ENCODE assay signal across 34 cellular contexts in the genomic region with DNA sequence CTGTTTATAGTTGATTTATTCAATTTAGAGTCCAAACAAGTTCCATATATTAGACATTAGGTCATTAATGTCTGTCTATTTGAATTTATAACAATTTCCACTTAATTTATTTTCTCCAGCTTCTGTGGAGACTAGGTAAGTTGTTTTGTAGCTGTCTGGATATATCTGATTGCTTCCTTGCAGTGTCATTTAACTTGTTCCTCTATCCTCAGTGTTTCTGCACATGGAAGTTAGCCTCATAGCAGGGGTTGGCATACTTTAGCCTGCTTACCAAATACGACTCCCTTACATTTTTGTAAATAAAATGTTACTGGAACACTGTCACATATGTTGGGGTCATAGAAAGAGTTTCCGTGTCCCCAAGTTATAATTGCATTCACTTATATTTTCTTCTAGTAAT.
"Had no signal": no experiment of that assay in that cellular context is flagged by ENCODE, and none has a peak within 500 bp of the region (broad histone marks: within the 10 kb centered on the region; RNA-seq: fewer than 3 reads in every experiment).

No MANE protein-coding gene starts in this region.

- H3K4me3 ChIP-seq: adrenal gland, ascending aorta, body of pancreas, breast epithelium, cardiac muscle cell had no signal

- FAIRE-seq: astrocyte, bronchial epithelial cell had no signal

- H3K36me3 ChIP-seq: adrenal gland, ascending aorta, brain microvascular endothelial cell, breast epithelium, cardiac muscle cell had no signal

- ATAC-seq: activated naive CD4-positive, alpha-beta T cell treated with anti-CD3 and anti-CD28 coated beads, Interleukin-2, amount 50 U/mL, for 72 hours; activated naive CD8-positive, alpha-beta T cell treated with anti-CD3 and anti-CD28 coated beads, Interleukin-2, amount 50 U/mL, for 24 hours; activated T-cell treated with anti-CD3 and anti-CD28 coated beads, Interleukin-2, amount 50 U/mL, for 4 hours; activated T-cell treated with anti-CD3 and anti-CD28 coated beads, Interleukin-2, amount 50 U/mL, for 72 hours; activated T-helper 17 cell treated with anti-CD3 and anti-CD28 coated beads, Interleukin-2, amount 50 U/mL, for 72 hours; body of pancreas had no signal

- H3K4me1 ChIP-seq: ascending aorta, body of pancreas, breast epithelium had no signal

- DNase-seq: activated effector memory CD4-positive, alpha-beta T cell treated with anti-CD3 and anti-CD28 coated beads, Interleukin-2, amount 50 U/mL, for 16 hours; activated effector memory CD4-positive, alpha-beta T cell treated with Interleukin-2 at 50 U/mL for 16 hours; activated gamma-delta T cell; activated gamma-delta T cell treated with Interleukin-2 at 50 U/mL for 16 hours; activated naive CD4-positive, alpha-beta T cell; activated naive CD4-positive, alpha-beta T cell treated with anti-CD3 and anti-CD28 coated beads for 36 hours; activated naive CD4-positive, alpha-beta T cell treated with anti-CD3 and anti-CD28 coated beads, Interleukin-2, amount 10 ng/mL, durations not matched to agents 7 days and 5 days; activated naive CD4-positive, alpha-beta T cell treated with anti-CD3 and anti-CD28 coated beads, Interleukin-2, amount 50 U/mL, for 16 hours; activated naive CD4-positive, alpha-beta T cell treated with Interleukin-2 at 50 U/mL for 16 hours; activated naive CD8-positive, alpha-beta T cell treated with anti-CD3 and anti-CD28 coated beads for 36 hours; activated naive CD8-positive, alpha-beta T cell treated with anti-CD3 and anti-CD28 coated beads, Interleukin-2, amount 10 ng/mL, durations not matched to agents 7 days and 5 days; activated naive CD8-positive, alpha-beta T cell treated with anti-CD3 and anti-CD28 coated beads, Interleukin-2, amount 50 U/mL, for 24 hours; activated T-cell treated with anti-CD3 and anti-CD28 coated beads, Interleukin-2, amount 50 U/mL, for 1 hour; activated T-cell treated with anti-CD3 and anti-CD28 coated beads, Interleukin-2, amount 50 U/mL, for 24 hours; activated T-cell treated with anti-CD3 and anti-CD28 coated beads, Interleukin-2, amount 50 U/mL, for 4 hours; activated T-cell treated with anti-CD3 and anti-CD28 coated beads, Interleukin-2, amount 50 U/mL, for 48 hours; activated T-cell treated with anti-CD3 and anti-CD28 coated beads, Interleukin-2, amount 50 U/mL, for 72 hours; adrenal gland; amniotic stem cell; amygdala; anterior cingulate cortex; aorta; body of pancreas; brain microvascular endothelial cell; caudate nucleus; central memory CD4-positive, alpha-beta T cell; cerebellar nuclear complex had no signal

- H3K27ac ChIP-seq: adrenal gland, ascending aorta, body of pancreas, brain microvascular endothelial cell, breast epithelium, cardiac muscle cell had no signal

- H3K27me3 ChIP-seq: adrenal gland, ascending aorta, body of pancreas, brain microvascular endothelial cell, breast epithelium, cardiac muscle cell had no signal
